39 cellular contexts compared by ENCODE assay signal in the genomic region with DNA sequence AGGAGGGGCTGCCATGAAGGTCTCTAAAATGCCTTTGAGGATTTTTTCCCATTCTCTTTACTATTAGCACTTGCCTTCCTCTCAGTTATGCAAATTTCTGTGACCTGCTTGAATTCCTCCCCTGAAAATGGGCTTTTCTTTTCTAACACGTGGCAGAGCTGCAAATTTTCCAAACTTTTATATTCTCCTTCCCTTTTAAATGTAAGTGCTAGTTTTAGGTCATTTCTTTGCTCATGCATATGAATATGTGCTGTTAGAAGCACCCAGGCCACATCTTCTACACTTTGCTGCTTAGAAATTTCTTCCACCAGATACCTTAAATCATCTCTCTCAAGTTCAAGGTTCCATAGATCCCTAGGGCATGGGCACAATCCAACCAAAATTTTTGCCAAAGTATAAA. TPM values are rescaled to one million over a fixed set of nuclear protein-coding genes. Genes with fewer than 3 reads are reported as not detected.
"Had no signal": no experiment of that assay in that cellular context is flagged by ENCODE, and none has a peak within 500 bp of the region (broad histone marks: within the 10 kb centered on the region; RNA-seq: fewer than 3 reads in every experiment).

No MANE protein-coding gene starts in this region.

- H3K4me3 ChIP-seq: MG63 had no signal

- H3K27me3 ChIP-seq: MG63 had no signal

- H3K9me3 ChIP-seq: MG63 had no signal

- H3K36me3 ChIP-seq: MG63 had no signal

- DNase-seq: Karpas-422, Kasumi-1, MG63, MM.1S, MV-4-11, NCI-H1048, NCI-H1092, NCI-H1092 treated with DMSO at 0.1 percent for 48 hours, NCI-H1105, NCI-H1105 treated with DMSO at 0.1 percent for 48 hours, NCI-H1417, NCI-H1417 treated with DMSO at 0.1 percent for 48 hours, NCI-H1436, NCI-H1436 treated with DMSO at 0.1 percent for 48 hours, NCI-H146, NCI-H1694, NCI-H1694 treated with DMSO at 0.1 percent for 48 hours, NCI-H187, NCI-H187 treated with DMSO at 0.1 percent for 48 hours, NCI-H1930, NCI-H2029, NCI-H2029 treated with DMSO at 0.1 percent for 48 hours, NCI-H2081, NCI-H2081 treated with DMSO at 0.1 percent for 48 hours, NCI-H2107, NCI-H2171, NCI-H2171 treated with DMSO at 0.1 percent for 48 hours, NCI-H2227 treated with DMSO at 0.1 percent for 48 hours, NCI-H226, NCI-H345, NCI-H446, NCI-H446 treated with DMSO at 0.1 percent for 48 hours, NCI-H510A, NCI-H510A treated with DMSO at 0.1 percent for 48 hours, NCI-H524 had no signal

RNA-seq across cellular contexts. Expression of a gene that starts 11.8 kb away (rescaled TPM):
- total RNA-seq: LHCN-M2, M059J, MCF 10A, NCI-H460 had no signal

RNA-seq across cellular contexts. Expression of a gene that starts 24.4 kb away (rescaled TPM):
- total RNA-seq: M059J, MCF 10A had no signal

RNA-seq across cellular contexts. Expression of a gene that starts 45.4 kb away (rescaled TPM):
- total RNA-seq: LHCN-M2, M059J, MCF 10A, NCI-H460 had no signal

RNA-seq across cellular contexts. Expression of a gene that starts 46.4 kb away (rescaled TPM):
- total RNA-seq: LHCN-M2, M059J, MCF 10A, NCI-H460 had no signal
